1 cellular context compared by ENCODE assay signal in the genomic region with DNA sequence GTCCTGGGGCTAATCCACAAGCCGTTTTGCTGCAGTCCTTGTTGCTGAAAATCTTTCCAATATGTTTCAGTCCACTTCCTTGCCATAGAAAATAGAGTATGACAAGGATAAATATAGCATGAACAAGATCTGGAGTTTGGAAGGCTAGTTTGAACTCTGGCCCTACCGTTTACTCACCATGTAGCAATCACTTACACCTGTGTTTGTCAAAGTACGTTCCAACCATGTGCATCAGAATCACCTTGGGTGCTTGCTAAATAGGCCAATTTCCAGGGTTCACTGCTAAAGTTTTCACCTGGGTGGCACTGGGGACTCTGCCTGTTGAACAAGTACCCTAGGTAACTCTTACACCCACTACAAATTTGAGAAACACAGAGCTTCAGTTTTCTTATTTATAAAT.
A peak's percentile ranks its signal among the peaks of the same experiment; 100 is the strongest.
TF ChIP-seq lines count a peak whose summit lies in the region.

No MANE protein-coding gene starts in this region.

TF ChIP-seq in liver, 16 proteins besides CTCF, POLR2A, EP300 and RAD21 (continued from another document):
- TF ChIP-seq REST (IDR thresholded peaks at IDR 0.05) (peak; percentile 50), MAX (IDR thresholded peaks at IDR 0.05) (peak; percentile 92), GABPA (IDR thresholded peaks at IDR 0.05 in 1 of 2, conservative IDR thresholded peaks at IDR 0.05 in 1 of 2) (no peak), FOXA1 (IDR thresholded peaks at IDR 0.05) (peak; percentile 27), YY1 (IDR thresholded peaks at IDR 0.05) (peak; percentile 32), RXRA (IDR thresholded peaks at IDR 0.05) (peak; percentile 76 to 86), JUND (IDR thresholded peaks at IDR 0.05) (peak; percentile 31 to 83), ATF3 (IDR thresholded peaks at IDR 0.05) (peak; percentile 23)
